8 cellular contexts compared by ENCODE assay signal in genomic region chr1:197199923-197200467, GRCh38.
DNase-seq lines count a peak whose midpoint lies in the region; ATAC-seq and TF ChIP-seq lines count a peak whose summit lies in the region.

No MANE protein-coding gene starts in this region.

- H3K4me2 ChIP-seq in OCI-LY3 (ENCODE audit: low read length) (peak overlapping the region; percentile 76), parathyroid adenoma (ENCODE audit: low read length) (peak overlapping the region; percentile 95)

- H4K20me1 ChIP-seq in OCI-LY3 (ENCODE audit: insufficient read depth, low read length): no peaks in the 10 kb centered on the region

- H3K4me1 ChIP-seq in OCI-LY3 (ENCODE audit: low read length) (peaks cover 26% of the 10 kb centered on the region), endocrine pancreas (ENCODE audit: control insufficient read depth, insufficient read depth, low read length) (peaks cover 32% of the 10 kb centered on the region), parathyroid adenoma (peaks cover 5% of the 10 kb centered on the region)

- no peaks in the 10 kb centered on the region for H3K27me3 ChIP-seq in OCI-LY3 (ENCODE audit: low read depth, low read length)
- no peaks in the 10 kb centered on the region for H3K27me3 ChIP-seq in endocrine pancreas (ENCODE audit: control insufficient read depth, insufficient read depth, low read length)
- H3K27me3 ChIP-seq in parathyroid adenoma (ENCODE audit: control insufficient read depth, insufficient read depth, low read length): no peaks in the 10 kb centered on the region

- no peak for ATAC-seq in HG03457 (IDR thresholded peaks at IDR 0.05; ENCODE audit: unreplicated experiment)
- no peak for ATAC-seq in HG02588 (IDR thresholded peaks at IDR 0.05; ENCODE audit: unreplicated experiment)

- DNase-seq in DMS53 (lab: John Stamatoyannopoulos, UW) (peak; percentile 21), DMS53 treated with DMSO at 0.1 percent for 48 hours (lab: John Stamatoyannopoulos, UW; ENCODE audit: unreplicated experiment) (no peak), UCSD-AML1 (lab: John Stamatoyannopoulos, UW; ENCODE audit: unreplicated experiment) (no peak)

- H3K27ac ChIP-seq in OCI-LY3 (ENCODE audit: low read length): no peak overlapping the region
- H3K27ac ChIP-seq in parathyroid adenoma: no peak overlapping the region

- H3K4me3 ChIP-seq in OCI-LY3 (ENCODE audit: low read length) (peak overlapping the region; percentile 89), endocrine pancreas (ENCODE audit: control insufficient read depth, insufficient read depth, low read length) (peak overlapping the region; percentile 98), parathyroid adenoma (ENCODE audit: low read depth, low read length) (peak overlapping the region; percentile 89)

- TF ChIP-seq CTCF in OCI-LY3 (IDR thresholded peaks at IDR 0.05; ENCODE audit: low read depth, low read length) (no peak), parathyroid adenoma (IDR thresholded peaks at IDR 0.05) (no peak)

- no peaks in the 10 kb centered on the region for H3K36me3 ChIP-seq in OCI-LY3 (replicated peaks; ENCODE audit: low read depth, low read length)
- H3K36me3 ChIP-seq in endocrine pancreas (ENCODE audit: control insufficient read depth, insufficient read depth, low read length): no peaks in the 10 kb centered on the region
- H3K36me3 ChIP-seq in parathyroid adenoma (ENCODE audit: control insufficient read depth, insufficient read depth, low read length): no peaks in the 10 kb centered on the region

- no peaks in the 10 kb centered on the region for H3K9me3 ChIP-seq in OCI-LY3 (ENCODE audit: insufficient read depth, low read length)
- H3K9me3 ChIP-seq in endocrine pancreas (ENCODE audit: control insufficient read depth, low read length): no peaks in the 10 kb centered on the region
- H3K9me3 ChIP-seq in parathyroid adenoma (ENCODE audit: control insufficient read depth, low read length): no peaks in the 10 kb centered on the region

- H3K9ac ChIP-seq in OCI-LY3 (ENCODE audit: low read length) (peak overlapping the region; percentile 87), endocrine pancreas (ENCODE audit: control insufficient read depth, insufficient read depth, low read length) (peak overlapping the region; percentile 80), parathyroid adenoma (no peak overlapping the region)

- H2AFZ ChIP-seq in OCI-LY3 (ENCODE audit: low read depth, low read length): no peak overlapping the region
- H2AFZ ChIP-seq in parathyroid adenoma: peak overlapping the region; percentile 84

- H3K79me2 ChIP-seq in OCI-LY3 (ENCODE audit: low read length) (peaks cover 21% of the 10 kb centered on the region), parathyroid adenoma (no peaks in the 10 kb centered on the region)
